ENCODE assay signal across 23 cellular contexts in the genomic region with DNA sequence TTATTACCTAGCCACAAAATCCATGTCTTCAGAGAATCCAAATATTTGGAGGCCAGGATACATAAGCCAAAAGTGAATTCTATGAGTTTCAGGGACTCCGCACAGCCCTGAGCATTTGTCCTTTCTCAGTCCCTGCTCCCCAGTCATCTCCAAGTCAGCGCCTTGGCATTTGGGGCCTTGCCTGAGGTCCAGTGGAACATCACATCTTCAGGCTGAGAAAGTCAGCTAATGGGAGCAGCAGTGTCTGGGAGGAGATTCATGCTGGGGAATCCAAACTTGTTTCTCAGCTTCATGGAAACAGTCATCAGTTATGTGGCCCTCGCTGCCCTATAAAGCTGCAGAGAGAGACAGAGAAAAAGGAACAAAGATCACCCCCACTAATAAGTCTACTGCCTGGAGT.
"Had no signal": no experiment of that assay in that cellular context is flagged by ENCODE, and none has a peak within 500 bp of the region (broad histone marks: within the 10 kb centered on the region; RNA-seq: fewer than 3 reads in every experiment).

No MANE protein-coding gene starts in this region.

- H3K9me3 ChIP-seq: SJSA1 had no signal

- H3K4me3 ChIP-seq: K562, SJSA1, SK-N-MC had no signal

- DNase-seq: Kasumi-1, MM.1S, NCI-H1092 treated with DMSO at 0.1 percent for 48 hours, NCI-H1436, NCI-H187, NCI-H2029, NCI-H2081 treated with DMSO at 0.1 percent for 48 hours, NCI-H2171, NCI-H226, NCI-H446, NCI-H510A, NCI-H524 treated with DMSO at 0.1 percent for 48 hours, NCI-H774, Right ventricle myocardium superior, RPMI8226, SIG-M5 had no signal

- H3K27ac ChIP-seq: HL-60, KMS-11, SJSA1, SK-N-MC had no signal

- H3K36me3 ChIP-seq: SJSA1 had no signal

- H3K27me3 ChIP-seq: SJSA1 had no signal

- ATAC-seq: K562 had no signal

- FAIRE-seq: HTR-8/SVneo, K562, RCC 7860 had no signal

- H3K4me1 ChIP-seq: SJSA1 had no signal

- H3K4me2 ChIP-seq: KMS-11 had no signal

- H3K9ac ChIP-seq: KMS-11 had no signal
